Comparison of ENCODE assay signal across 8 cellular contexts in the genomic region with DNA sequence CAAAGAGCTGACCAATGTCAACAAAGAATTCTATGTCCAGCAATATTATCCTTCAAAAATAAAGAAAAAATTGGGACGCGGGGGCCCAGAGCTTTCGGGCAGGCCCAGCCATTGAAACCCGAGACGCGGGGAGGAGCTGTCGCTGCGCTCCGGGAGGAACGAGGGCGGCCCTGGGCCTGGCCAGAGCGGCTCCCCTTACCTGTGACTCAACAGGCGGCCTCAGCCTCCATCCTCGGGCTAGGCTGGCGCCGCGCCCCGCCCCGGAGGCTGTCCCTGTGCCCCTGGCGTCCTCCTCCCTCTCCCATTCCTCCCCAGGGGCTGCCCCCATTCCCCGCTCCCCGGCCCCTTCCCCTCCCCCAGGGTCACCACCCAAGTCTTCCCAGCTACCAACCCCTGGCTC.
DNase-seq lines count a peak whose midpoint lies in the region; ATAC-seq and TF ChIP-seq lines count a peak whose summit lies in the region.
"Not testable (repeated sequence)": the region's sequence is repeated elsewhere in the genome, so short reads cannot be mapped to it uniquely, and the experiment has no call there.

No MANE protein-coding gene starts in this region.

- H3K36me3 Mint-ChIP-seq in activated CD8-positive, alpha-beta memory T cell treated with anti-CD3 and anti-CD28 coated beads, Interleukin-2, amount 10 ng/mL, durations not matched to agents 7 days and 5 days; stimulated activated effector memory CD8-positive, alpha-beta T cell treated with anti-CD3 and anti-CD28 coated beads, Interleukin-12 subunit alpha, Interleukin-12 subunit beta, amount 100 ng/mL, for 72 hours: not testable (repeated sequence)

- H3K27ac Mint-ChIP-seq in activated CD8-positive, alpha-beta memory T cell treated with anti-CD3 and anti-CD28 coated beads, Interleukin-2, amount 10 ng/mL, durations not matched to agents 7 days and 5 days; stimulated activated effector memory CD8-positive, alpha-beta T cell treated with anti-CD3 and anti-CD28 coated beads, Interleukin-12 subunit alpha, Interleukin-12 subunit beta, amount 100 ng/mL, for 72 hours: not testable (repeated sequence)

- peaks cover 18% of the 10 kb centered on the region for H3K4me1 ChIP-seq in DND-41 (ENCODE audit: insufficient read depth, low read length)

- ATAC-seq in DND-41 (ENCODE audit: insufficient read depth, low read depth) (peak; percentile 91), GM19372 (IDR thresholded peaks at IDR 0.05; ENCODE audit: low read depth, unreplicated experiment) (peak; percentile 94), GM21737 (IDR thresholded peaks at IDR 0.05; ENCODE audit: unreplicated experiment) (peak; percentile 88), HG02981 (IDR thresholded peaks at IDR 0.05; ENCODE audit: unreplicated experiment) (peak; percentile 95), HG03469 (IDR thresholded peaks at IDR 0.05; ENCODE audit: unreplicated experiment) (peak; percentile 56), left ventricle myocardium superior (peak; percentile 70)
- peak; percentile 57 for ATAC-seq in activated CD8-positive, alpha-beta memory T cell treated with anti-CD3 and anti-CD28 coated beads, Interleukin-2, amount 10 ng/mL, durations not matched to agents 7 days and 5 days
- peak; percentile 88 for ATAC-seq in stimulated activated effector memory CD8-positive, alpha-beta T cell treated with anti-CD3 and anti-CD28 coated beads, Interleukin-12 subunit alpha, Interleukin-12 subunit beta, amount 100 ng/mL, for 72 hours

- not testable (repeated sequence) for H3K9me3 Mint-ChIP-seq in activated CD8-positive, alpha-beta memory T cell treated with anti-CD3 and anti-CD28 coated beads, Interleukin-2, amount 10 ng/mL, durations not matched to agents 7 days and 5 days (ENCODE audit: low read depth); stimulated activated effector memory CD8-positive, alpha-beta T cell treated with anti-CD3 and anti-CD28 coated beads, Interleukin-12 subunit alpha, Interleukin-12 subunit beta, amount 100 ng/mL, for 72 hours

- H3K4me3 ChIP-seq in DND-41 (ENCODE audit: low read depth in 1 of 2, low read length in 2 of 2): not testable (repeated sequence)

- not testable (repeated sequence) for H2AFZ ChIP-seq in DND-41 (ENCODE audit: low read depth, low read length)

- not testable (repeated sequence) for DNase-seq in DND-41; activated CD8-positive, alpha-beta memory T cell treated with anti-CD3 and anti-CD28 coated beads, Interleukin-2, amount 10 ng/mL, durations not matched to agents 7 days and 5 days; left ventricle myocardium superior; stimulated activated effector memory CD8-positive, alpha-beta T cell treated with anti-CD3 and anti-CD28 coated beads, Interleukin-12 subunit alpha, Interleukin-12 subunit beta, amount 100 ng/mL, for 72 hours (ENCODE audit: low spot score in 2 of 2)

- TF ChIP-seq CTCF in DND-41 (IDR thresholded peaks at IDR 0.05; ENCODE audit: borderline replicate concordance, extremely low read depth, low read length, poor library complexity, severe bottlenecking): not testable (repeated sequence)

- CTCF ChIA-PET in activated CD8-positive, alpha-beta memory T cell treated with anti-CD3 and anti-CD28 coated beads, Interleukin-2, amount 10 ng/mL, durations not matched to agents 7 days and 5 days (lab: Charles Lee): not testable (repeated sequence)

- not testable (repeated sequence) for H3K4me1 Mint-ChIP-seq in activated CD8-positive, alpha-beta memory T cell treated with anti-CD3 and anti-CD28 coated beads, Interleukin-2, amount 10 ng/mL, durations not matched to agents 7 days and 5 days; stimulated activated effector memory CD8-positive, alpha-beta T cell treated with anti-CD3 and anti-CD28 coated beads, Interleukin-12 subunit alpha, Interleukin-12 subunit beta, amount 100 ng/mL, for 72 hours

- H3K27me3 Mint-ChIP-seq in activated CD8-positive, alpha-beta memory T cell treated with anti-CD3 and anti-CD28 coated beads, Interleukin-2, amount 10 ng/mL, durations not matched to agents 7 days and 5 days: not testable (repeated sequence)

- not testable (repeated sequence) for H3K36me3 ChIP-seq in DND-41 (ENCODE audit: insufficient read depth, low read length)

- H3K4me3 Mint-ChIP-seq in activated CD8-positive, alpha-beta memory T cell treated with anti-CD3 and anti-CD28 coated beads, Interleukin-2, amount 10 ng/mL, durations not matched to agents 7 days and 5 days; stimulated activated effector memory CD8-positive, alpha-beta T cell treated with anti-CD3 and anti-CD28 coated beads, Interleukin-12 subunit alpha, Interleukin-12 subunit beta, amount 100 ng/mL, for 72 hours: not testable (repeated sequence)

- not testable (repeated sequence) for H3K27me3 ChIP-seq in DND-41 (ENCODE audit: insufficient read depth, low read length, poor library complexity)

- not testable (repeated sequence) for H4K20me1 ChIP-seq in DND-41 (ENCODE audit: insufficient read depth, low read length)

- H3K9ac ChIP-seq in DND-41 (ENCODE audit: low read depth, low read length): not testable (repeated sequence)

- H3K9me3 ChIP-seq in DND-41 (ENCODE audit: insufficient read depth, low read length, severe bottlenecking): not testable (repeated sequence)

- H3K27ac ChIP-seq in DND-41 (ENCODE audit: low read length): not testable (repeated sequence)

- H3K79me2 ChIP-seq in DND-41 (ENCODE audit: insufficient read depth, low read length): not testable (repeated sequence)

- H3K4me2 ChIP-seq in DND-41 (ENCODE audit: insufficient read depth, low read length): not testable (repeated sequence)

- intact Hi-C loops in left ventricle myocardium superior (cut with micrococcal nuclease): not testable (repeated sequence)
